15 cellular contexts compared by ENCODE assay signal in genomic region chr17:81434079-81434478, GRCh38. TPM values are rescaled to one million over a fixed set of nuclear protein-coding genes. Genes with fewer than 3 reads are reported as not detected.
DNase-seq lines count a peak whose midpoint lies in the region; ATAC-seq and TF ChIP-seq lines count a peak whose summit lies in the region.
"Had no signal": no experiment of that assay in that cellular context is flagged by ENCODE, and none has a peak within 500 bp of the region (broad histone marks: within the 10 kb centered on the region; RNA-seq: fewer than 3 reads in every experiment).

No MANE protein-coding gene starts in this region.

- intact Hi-C loops in left ventricle myocardium superior (cut with micrococcal nuclease) (no loop called here), thyroid gland (cut with DNase I) (no loop called here)

- CTCF ChIA-PET in RWPE1 (lab: Yijun Ruan, JAX), result no interaction called here

- H3K36me3 ChIP-seq in thyroid gland, result no peaks in the 10 kb centered on the region
- H3K36me3 ChIP-seq: colonic mucosa had no signal

- no peak for TF ChIP-seq POLR2A in thyroid gland (IDR thresholded peaks at IDR 0.05)

- no peaks in the 10 kb centered on the region for H3K27me3 ChIP-seq in thyroid gland
- H3K27me3 ChIP-seq: colonic mucosa, tibial artery had no signal

- TF ChIP-seq CTCF in RWPE1 (conservative IDR thresholded peaks at IDR 0.05; ENCODE audit: low read depth) (no peak), thyroid gland (IDR thresholded peaks at IDR 0.05) (no peak)

- POLR2A ChIA-PET in RWPE1 (lab: Yijun Ruan, JAX; ENCODE audit: low non-redundant PET), result no interaction called here

- H3K4me1 ChIP-seq in thyroid gland, result peaks cover 28 to 42% of the 10 kb centered on the region in 2 donors

- peak; percentile 45 for DNase-seq in GM03348 (ENCODE audit: low spot score)
- DNase-seq in RWPE1 (ENCODE audit: low spot score), result no peak
- DNase-seq in left ventricle myocardium superior, result peak; percentile 73
- DNase-seq in thyroid gland, result peak; percentile 80 to 86
- no peak for DNase-seq in stimulated activated CD4-positive, alpha-beta T cell treated with anti-CD3 and anti-CD28 coated beads, Interleukin-12 subunit alpha, Interleukin-12 subunit beta, amount 100 ng/mL, for 4 hours
- no peak for DNase-seq in SHP77 (lab: John Stamatoyannopoulos, UW)
- DNase-seq: activated naive CD4-positive, alpha-beta T cell treated with anti-CD3 and anti-CD28 coated beads for 36 hours; colonic mucosa; KG1; NCI-H2171 treated with DMSO at 0.1 percent for 48 hours; NCI-H774 had no signal

- 63 to 86% methylated on average over 7 to 8 of the region's 15 CpGs for WGBS in thyroid gland, 2 donors

- peak overlapping the region; percentile 4; the same call in 1 of the 2 replicates for H3K27ac ChIP-seq in RWPE1
- H3K27ac ChIP-seq in thyroid gland, result no peak overlapping the region
- H3K27ac ChIP-seq: colonic mucosa, HL-60, tibial artery had no signal

- H3K9me3 ChIP-seq in thyroid gland, result no peaks in the 10 kb centered on the region
- H3K9me3 ChIP-seq: colonic mucosa, tibial artery had no signal

- H3K4me3 ChIP-seq in thyroid gland (replicated peaks in 1 of 3), result no peak overlapping the region
- H3K4me3 ChIP-seq: colonic mucosa, tibial artery had no signal

- ATAC-seq in left ventricle myocardium superior (peak; percentile 9), GM21367 (IDR thresholded peaks at IDR 0.05; ENCODE audit: unreplicated experiment) (no peak)
- ATAC-seq: stimulated activated effector memory CD8-positive, alpha-beta T cell treated with anti-CD3 and anti-CD28 coated beads, Interleukin-12 subunit alpha, Interleukin-12 subunit beta, amount 100 ng/mL, for 72 hours had no signal

RNA-seq across cellular contexts. Expression of gene BAHCC1, which starts 38.8 kb away (rescaled TPM):
- total RNA-seq in left ventricle myocardium superior, result 8.6 TPM
- total RNA-seq in thyroid gland, result 10 to 100 TPM; 13.7 to 33.7 (median 23.9) TPM

Comparison
In these comparisons a context has a peak if more than half of its experiments do, and no peak if none do; other contexts are left out.
1. DNase-seq: peak in GM03348 (single experiment), left ventricle myocardium superior (single experiment) and thyroid gland (2 of 2); none in RWPE1 (single experiment), stimulated activated CD4-positive, alpha-beta T cell treated with anti-CD3 and anti-CD28 coated beads, Interleukin-12 subunit alpha, Interleukin-12 subunit beta, amount 100 ng/mL, for 4 hours (single experiment) and SHP77 (0 of 2).